In genomic region chr2:8407332-8407731, GRCh38 we compare ENCODE assay signal across 23 cellular contexts.
A peak's percentile ranks its signal among the peaks of the same experiment; 100 is the strongest.
DNase-seq lines count a peak whose midpoint lies in the region; ATAC-seq, FAIRE-seq and TF ChIP-seq lines count a peak whose summit lies in the region.
"Had no signal": no experiment of that assay in that cellular context is flagged by ENCODE, and none has a peak within 500 bp of the region (broad histone marks: within the 10 kb centered on the region; RNA-seq: fewer than 3 reads in every experiment).

No MANE protein-coding gene starts in this region.

- peaks cover under 1 to 4% of the 10 kb centered on the region in 2 donors for H3K4me1 ChIP-seq in neuronal stem cell (ENCODE audit: control insufficient read depth in 2 of 2, insufficient read depth in 1 of 2, low read depth in 1 of 2, low read length in 2 of 2)
- peaks cover 0 to 4% of the 10 kb centered on the region in 2 donors for H3K4me1 ChIP-seq in left lung

- peaks cover 33% of the 10 kb centered on the region for H3K4me1 Mint-ChIP-seq in activated naive CD8-positive, alpha-beta T cell treated with anti-CD3 and anti-CD28 coated beads, Interleukin-2, amount 50 U/mL, for 24 hours
- peaks cover 18% of the 10 kb centered on the region for H3K4me1 Mint-ChIP-seq in activated naive CD8-positive, alpha-beta T cell treated with anti-CD3 and anti-CD28 coated beads for 36 hours
- peaks cover 37% of the 10 kb centered on the region for H3K4me1 Mint-ChIP-seq in activated T-helper 17 cell treated with anti-CD3 and anti-CD28 coated beads, Interleukin-2, amount 50 U/mL, for 72 hours

- no peak overlapping the region for H2BK120ac ChIP-seq in neuronal stem cell (ENCODE audit: low read depth, low read length)

- no peak overlapping the region for H3K4ac ChIP-seq in neuronal stem cell (ENCODE audit: low read length)

- no peak overlapping the region for H3K18ac ChIP-seq in neuronal stem cell (ENCODE audit: low read length)

- no peak overlapping the region for H2BK12ac ChIP-seq in neuronal stem cell (ENCODE audit: low read length)

- no peak overlapping the region for H3K14ac ChIP-seq in neuronal stem cell (ENCODE audit: low read length)

- peak overlapping the region; percentile 55 for H3K27ac Mint-ChIP-seq in activated naive CD8-positive, alpha-beta T cell treated with anti-CD3 and anti-CD28 coated beads, Interleukin-2, amount 50 U/mL, for 24 hours
- H3K27ac Mint-ChIP-seq in activated naive CD8-positive, alpha-beta T cell treated with anti-CD3 and anti-CD28 coated beads for 36 hours = no peak overlapping the region
- H3K27ac Mint-ChIP-seq in activated T-helper 17 cell treated with anti-CD3 and anti-CD28 coated beads, Interleukin-2, amount 50 U/mL, for 72 hours = peak overlapping the region; percentile 91
- H3K27ac Mint-ChIP-seq: CD4-positive, CD25-positive, alpha-beta regulatory T cell; H9; IgD-negative memory B cell had no signal

- H3K27ac ChIP-seq in neuronal stem cell (replicated peaks; ENCODE audit: low read length) (no peak overlapping the region), left lung (no peak overlapping the region)
- H3K27ac ChIP-seq: BLaER1, GM23248, SJSA1 had no signal

- H3K27me3 Mint-ChIP-seq in activated naive CD8-positive, alpha-beta T cell treated with anti-CD3 and anti-CD28 coated beads, Interleukin-2, amount 50 U/mL, for 24 hours = peaks cover 15% of the 10 kb centered on the region
- no peaks in the 10 kb centered on the region for H3K27me3 Mint-ChIP-seq in activated naive CD8-positive, alpha-beta T cell treated with anti-CD3 and anti-CD28 coated beads for 36 hours
- no peaks in the 10 kb centered on the region for H3K27me3 Mint-ChIP-seq in activated T-helper 17 cell treated with anti-CD3 and anti-CD28 coated beads, Interleukin-2, amount 50 U/mL, for 72 hours
- H3K27me3 Mint-ChIP-seq: CD4-positive, CD25-positive, alpha-beta regulatory T cell had no signal

- DNase-seq in activated naive CD8-positive, alpha-beta T cell treated with anti-CD3 and anti-CD28 coated beads, Interleukin-2, amount 50 U/mL, for 24 hours = no peak
- no peak for DNase-seq in activated naive CD8-positive, alpha-beta T cell treated with anti-CD3 and anti-CD28 coated beads for 36 hours
- DNase-seq in GM12892 (ENCODE audit: insufficient read length) (no peak), neuronal stem cell (ENCODE audit: low spot score) (no peak), left lung (no peak), HuH-7 (ENCODE audit: low spot score) (no peak)
- DNase-seq: CD4-positive, CD25-positive, alpha-beta regulatory T cell; GM23248; H9; NCI-H1048; NCI-H1417; NCI-H1694; NCI-H2029 treated with DMSO at 0.1 percent for 48 hours; NCI-H2227 treated with DMSO at 0.1 percent for 48 hours; NCI-H526 treated with DMSO at 0.1 percent for 48 hours; Right ventricle myocardium superior; RPMI8226 had no signal

- H2AK5ac ChIP-seq in neuronal stem cell (ENCODE audit: low read depth, low read length) = no peak overlapping the region

- no peak overlapping the region for H2BK5ac ChIP-seq in neuronal stem cell (ENCODE audit: low read length)

- no peak for ATAC-seq in activated naive CD8-positive, alpha-beta T cell treated with anti-CD3 and anti-CD28 coated beads, Interleukin-2, amount 50 U/mL, for 24 hours
- ATAC-seq in activated T-helper 17 cell treated with anti-CD3 and anti-CD28 coated beads, Interleukin-2, amount 50 U/mL, for 72 hours (replicated peaks) = no peak
- ATAC-seq in left lung = no peak

- H3K36me3 Mint-ChIP-seq in activated naive CD8-positive, alpha-beta T cell treated with anti-CD3 and anti-CD28 coated beads, Interleukin-2, amount 50 U/mL, for 24 hours (ENCODE audit: low read depth) = peaks cover 3% of the 10 kb centered on the region
- H3K36me3 Mint-ChIP-seq in activated naive CD8-positive, alpha-beta T cell treated with anti-CD3 and anti-CD28 coated beads for 36 hours = no peaks in the 10 kb centered on the region
- peaks cover 8% of the 10 kb centered on the region for H3K36me3 Mint-ChIP-seq in activated T-helper 17 cell treated with anti-CD3 and anti-CD28 coated beads, Interleukin-2, amount 50 U/mL, for 72 hours (ENCODE audit: low read depth)
- H3K36me3 Mint-ChIP-seq: CD4-positive, CD25-positive, alpha-beta regulatory T cell had no signal

- no peak for TF ChIP-seq POLR2A in GM12892 (IDR thresholded peaks at IDR 0.05; ENCODE audit: low read depth, low read length)

- no peak overlapping the region for H3K9ac ChIP-seq in neuronal stem cell (ENCODE audit: low read depth, low read length, poor library complexity)
- H3K9ac ChIP-seq: BLaER1, GM23248 had no signal

- no peak overlapping the region for H3K4me2 ChIP-seq in neuronal stem cell (ENCODE audit: insufficient read depth, low read length, poor library complexity, severe bottlenecking)
- H3K4me2 ChIP-seq: BLaER1 had no signal

- TF ChIP-seq CTCF in left lung (IDR thresholded peaks at IDR 0.05) = no peak

- no CpG with 5 or more reads among the region's 3 CpGs for WGBS in neuronal stem cell (ENCODE audit: extremely low coverage in 2 of 2, insufficient read length in 2 of 2, insufficient replicate concordance in 1 of 2), 2 donors

- H3K9me3 Mint-ChIP-seq in activated naive CD8-positive, alpha-beta T cell treated with anti-CD3 and anti-CD28 coated beads, Interleukin-2, amount 50 U/mL, for 24 hours = no peaks in the 10 kb centered on the region
- no peaks in the 10 kb centered on the region for H3K9me3 Mint-ChIP-seq in activated naive CD8-positive, alpha-beta T cell treated with anti-CD3 and anti-CD28 coated beads for 36 hours
- no peaks in the 10 kb centered on the region for H3K9me3 Mint-ChIP-seq in activated T-helper 17 cell treated with anti-CD3 and anti-CD28 coated beads, Interleukin-2, amount 50 U/mL, for 72 hours
- H3K9me3 Mint-ChIP-seq: H9, IgD-negative memory B cell had no signal

- H3K9me3 ChIP-seq in neuronal stem cell (replicated peaks in 1 of 2; ENCODE audit: control insufficient read depth in 2 of 2, insufficient read depth in 1 of 2, low read depth in 1 of 2, low read length in 2 of 2) (no peaks in the 10 kb centered on the region), left lung (no peaks in the 10 kb centered on the region)
- H3K9me3 ChIP-seq: BLaER1, SJSA1 had no signal

- H3K4me3 ChIP-seq in neuronal stem cell (ENCODE audit: low read length in 2 of 2) (no peak overlapping the region), left lung (no peak overlapping the region)
- H3K4me3 ChIP-seq: BLaER1, GM23248, SJSA1 had no signal

- no peak overlapping the region for H4K8ac ChIP-seq in neuronal stem cell (ENCODE audit: low read depth, low read length)

- H4K91ac ChIP-seq in neuronal stem cell (ENCODE audit: low read depth, low read length, poor library complexity) = no peak overlapping the region

- no peak overlapping the region for H3K23ac ChIP-seq in neuronal stem cell (ENCODE audit: low read depth, low read length, poor library complexity)

- no peaks in the 10 kb centered on the region for H3K79me1 ChIP-seq in neuronal stem cell (ENCODE audit: low read depth, low read length)

- no peak overlapping the region for H2BK15ac ChIP-seq in neuronal stem cell (ENCODE audit: low read length)

- H3K27me3 ChIP-seq in neuronal stem cell (ENCODE audit: control insufficient read depth in 3 of 3, insufficient read depth in 3 of 3, low read depth in 1 of 3, low read length in 3 of 3) (no peaks in the 10 kb centered on the region), left lung (no peaks in the 10 kb centered on the region)
- H3K27me3 ChIP-seq: BLaER1, SJSA1 had no signal

- H2AFZ ChIP-seq in neuronal stem cell (ENCODE audit: low read length) = peak overlapping the region; percentile 12
- H2AFZ ChIP-seq: GM23248 had no signal

- H3K4me3 Mint-ChIP-seq in activated naive CD8-positive, alpha-beta T cell treated with anti-CD3 and anti-CD28 coated beads, Interleukin-2, amount 50 U/mL, for 24 hours = no peak overlapping the region
- H3K4me3 Mint-ChIP-seq in activated naive CD8-positive, alpha-beta T cell treated with anti-CD3 and anti-CD28 coated beads for 36 hours = no peak overlapping the region
- H3K4me3 Mint-ChIP-seq in activated T-helper 17 cell treated with anti-CD3 and anti-CD28 coated beads, Interleukin-2, amount 50 U/mL, for 72 hours = peak overlapping the region; percentile 41
- H3K4me3 Mint-ChIP-seq: CD4-positive, CD25-positive, alpha-beta regulatory T cell; H9; IgD-negative memory B cell had no signal

- H3K36me3 ChIP-seq in neuronal stem cell (replicated peaks in 1 of 2; ENCODE audit: control insufficient read depth in 2 of 2, insufficient read depth in 2 of 2, low read length in 2 of 2) = no peaks in the 10 kb centered on the region
- H3K36me3 ChIP-seq in left lung = no peaks in the 10 kb centered on the region
- H3K36me3 ChIP-seq: BLaER1, SJSA1 had no signal

- FAIRE-seq in GM12892 (lab: Jason Lieb, UNC) = peak; percentile 70
- FAIRE-seq: A204.1, D721Med had no signal

- intact Hi-C loops in left lung (cut with DNase I) = no loop called here
